In genomic region chr10:8618834-8619233, GRCh38 we compare ENCODE assay signal across 15 cellular contexts.
"Had no signal": no experiment of that assay in that cellular context is flagged by ENCODE, and none has a peak within 500 bp of the region (broad histone marks: within the 10 kb centered on the region; RNA-seq: fewer than 3 reads in every experiment).

No MANE protein-coding gene starts in this region.

- H3K4me3 ChIP-seq: dorsolateral prefrontal cortex, mucosa of descending colon, thyroid gland had no signal

- ATAC-seq: left lobe of liver; mucosa of descending colon; naive thymus-derived CD4-positive, alpha-beta T cell; stimulated activated naive B cell treated with anti-CD40 and anti-IgM and Interleukin-4, amounts not matched to agents 10 μg/mL and 1 μg/mL and 100 μg/mL, for 72 hours; WTC11 had no signal

- FAIRE-seq: islet of Langerhans had no signal

- H3K27ac ChIP-seq: dorsolateral prefrontal cortex, thyroid gland had no signal

- DNase-seq: activated CD4-positive, alpha-beta T cell treated with anti-CD3 and anti-CD28 coated beads for 48 hours; activated CD8-positive, alpha-beta memory T cell treated with anti-CD3 and anti-CD28 coated beads, Interleukin-2, amount 50 U/mL, for 48 hours; activated naive CD4-positive, alpha-beta T cell treated with Interleukin-2 at 50 U/mL for 16 hours; aorta; dorsolateral prefrontal cortex; endodermal cell; mucosa of descending colon; naive thymus-derived CD4-positive, alpha-beta T cell; retina; stimulated activated CD4-positive, alpha-beta T cell treated with anti-CD3 and anti-CD28 coated beads, Interleukin-2, amount 100 ng/mL, for 48 hours; stimulated activated naive B cell treated with anti-CD40 and anti-IgM and Interleukin-4, amounts not matched to agents 10 μg/mL and 1 μg/mL and 100 μg/mL, for 72 hours; thyroid gland had no signal
